In the genomic region with DNA sequence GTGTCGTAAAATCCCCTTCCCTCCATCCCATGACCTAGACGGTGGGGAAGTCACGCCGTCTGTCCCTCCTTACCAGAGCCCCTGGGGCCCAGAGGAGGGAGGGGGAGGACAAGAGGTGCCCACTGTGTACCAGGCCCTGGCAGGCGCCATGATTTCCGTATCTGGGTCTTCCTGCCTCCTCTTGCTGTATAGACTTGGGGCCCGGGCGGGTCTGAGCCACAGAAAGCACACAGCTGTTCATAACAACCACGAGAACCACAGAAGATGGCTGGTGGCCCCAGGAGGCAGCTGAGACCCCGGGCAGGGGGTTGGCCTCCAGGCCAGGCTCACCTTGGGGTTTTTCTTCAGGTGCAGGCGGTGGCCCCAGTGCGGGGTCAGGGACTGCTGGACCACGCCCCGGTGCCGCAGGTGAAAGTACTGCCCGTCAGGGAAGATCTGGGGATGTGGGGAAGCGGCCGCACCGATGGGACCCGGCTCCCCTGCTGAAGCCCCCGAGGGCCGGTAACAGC, we compare ENCODE assay signal across 8 cellular contexts. TPM values are rescaled to one million over a fixed set of nuclear protein-coding genes. Genes with fewer than 3 reads are reported as not detected.
DNase-seq lines count a peak whose midpoint lies in the region; ATAC-seq, FAIRE-seq and TF ChIP-seq lines count a peak whose summit lies in the region.

No MANE protein-coding gene starts in this region.

- CTCF ChIA-PET in activated CD8-positive, alpha-beta memory T cell treated with anti-CD3 and anti-CD28 coated beads, Interleukin-2, amount 10 ng/mL, durations not matched to agents 7 days and 5 days (lab: Charles Lee): interaction anchor here (1.3 to 2.5 kb wide), 3 partner anchors 10 to 57 kb away, joined by 3 to 8 read pairs (median 3); no protein-coding TSS in a partner anchor
- CTCF ChIA-PET in GM12878 (lab: Yijun Ruan, JAX): no interaction called here

- no peak for ATAC-seq in activated CD8-positive, alpha-beta memory T cell treated with anti-CD3 and anti-CD28 coated beads, Interleukin-2, amount 10 ng/mL, durations not matched to agents 7 days and 5 days
- ATAC-seq in GM12878: no peak
- no peak for ATAC-seq in right lobe of liver
- ATAC-seq in thoracic aorta (ENCODE audit: insufficient number of reproducible peaks, low FRiP score, low read depth): no peak
- no peak for ATAC-seq in HG03196 (IDR thresholded peaks at IDR 0.05; ENCODE audit: unreplicated experiment)
- ATAC-seq in HG02678 (IDR thresholded peaks at IDR 0.05; ENCODE audit: unreplicated experiment): no peak

- no peak overlapping the region for H3K27ac ChIP-seq in GM12878 (ENCODE audit: control insufficient read depth, insufficient read depth)
- peak overlapping the region in 1 of 3 donors; percentile 65 for H3K27ac ChIP-seq in right lobe of liver
- no peak overlapping the region for H3K27ac ChIP-seq in thoracic aorta

- RAD21 ChIA-PET in GM12878 (lab: Charles Lee; ENCODE audit: unreplicated experiment): no interaction called here

- no TSS peak for BruUV-seq in GM12878 (replicated peaks; lab: Mats Ljungman, UMichigan)

- TF ChIP-seq POLR2A in GM12878 (IDR thresholded peaks at IDR 0.05; ENCODE audit: low read depth, low read length): no peak
- TF ChIP-seq POLR2A in right lobe of liver (IDR thresholded peaks at IDR 0.05): no peak

- peak overlapping the region; percentile 80; the same call in 1 of the 2 replicates for H2AFZ ChIP-seq in GM12878 (ENCODE audit: control insufficient read depth, low read depth, low read length)

- no peaks in the 10 kb centered on the region for H4K20me1 ChIP-seq in GM12878 (ENCODE audit: control insufficient read depth, insufficient read depth)

- TF ChIP-seq RAD21 in GM12878 (IDR thresholded peaks at IDR 0.05; ENCODE audit: insufficient read depth, low read depth, low read length): no peak

- H3K79me2 ChIP-seq in GM12878 (ENCODE audit: control insufficient read depth, insufficient read depth, low read length): no peaks in the 10 kb centered on the region

- H3K4me3 ChIP-seq in GM12878 (peak overlapping the region; percentile 63; the same call in 1 of the 2 replicates), right lobe of liver (peak overlapping the region; percentile 39 to 66 (median 56)), thoracic aorta (peak overlapping the region; percentile 88)

- H3K9me3 ChIP-seq in GM12878 (replicated peaks; ENCODE audit: control insufficient read depth, insufficient read depth, low read length) (no peaks in the 10 kb centered on the region), right lobe of liver (no peaks in the 10 kb centered on the region), thoracic aorta (no peaks in the 10 kb centered on the region)

- no peaks in the 10 kb centered on the region for H3K36me3 Mint-ChIP-seq in activated CD8-positive, alpha-beta memory T cell treated with anti-CD3 and anti-CD28 coated beads, Interleukin-2, amount 10 ng/mL, durations not matched to agents 7 days and 5 days

- intact Hi-C loops in GM12878 (cut with micrococcal nuclease; ENCODE audit: unreplicated experiment) (no loop called here), right lobe of liver (cut with DNase I) (no loop called here)

- no peaks in the 10 kb centered on the region for H3K9me3 Mint-ChIP-seq in activated CD8-positive, alpha-beta memory T cell treated with anti-CD3 and anti-CD28 coated beads, Interleukin-2, amount 10 ng/mL, durations not matched to agents 7 days and 5 days (ENCODE audit: low read depth)

- H3K27me3 ChIP-seq in GM12878 (replicated peaks in 1 of 2; ENCODE audit: control insufficient read depth in 2 of 2, insufficient read depth in 2 of 2, low read length in 1 of 2) (no peaks in the 10 kb centered on the region; a peak in 1 of 4 replicates), right lobe of liver (no peaks in the 10 kb centered on the region), thoracic aorta (replicated peaks; ENCODE audit: insufficient read depth) (no peaks in the 10 kb centered on the region)

- no peaks in the 10 kb centered on the region; the same call in 1 of the 2 replicates for H3K4me1 ChIP-seq in GM12878 (ENCODE audit: control insufficient read depth, insufficient read depth, low read length)
- peaks cover 0 to 26% (median 7%) of the 10 kb centered on the region in 4 donors for H3K4me1 ChIP-seq in right lobe of liver
- H3K4me1 ChIP-seq in thoracic aorta (ENCODE audit: control insufficient read depth in 1 of 2, low read depth in 2 of 2): peaks cover 6 to 17% of the 10 kb centered on the region in 2 donors

- no peak for TF ChIP-seq CTCF in GM12878 (IDR thresholded peaks at IDR 0.05 in 2 of 3, conservative IDR thresholded peaks at IDR 0.05 in 1 of 3; ENCODE audit: control insufficient read depth in 2 of 3, extremely low read depth in 1 of 3, insufficient read depth in 1 of 3, low read depth in 3 of 3, low read length in 3 of 3)
- no peak for TF ChIP-seq CTCF in right lobe of liver (IDR thresholded peaks at IDR 0.05)
- no peak for TF ChIP-seq CTCF in thoracic aorta (IDR thresholded peaks at IDR 0.05)

- peak overlapping the region; percentile 54 for H3K4me3 Mint-ChIP-seq in activated CD8-positive, alpha-beta memory T cell treated with anti-CD3 and anti-CD28 coated beads, Interleukin-2, amount 10 ng/mL, durations not matched to agents 7 days and 5 days

- FAIRE-seq in GM12878 (lab: Jason Lieb, UNC): no peak

- in situ Hi-C loops in GM12878 (cut with MboI): no loop called here

- no peaks in the 10 kb centered on the region for H3K36me3 ChIP-seq in GM12878 (ENCODE audit: control insufficient read depth in 2 of 2, insufficient read depth in 2 of 2, low read length in 1 of 2)
- H3K36me3 ChIP-seq in right lobe of liver: no peaks in the 10 kb centered on the region
- H3K36me3 ChIP-seq in thoracic aorta: no peaks in the 10 kb centered on the region

- TF ChIP-seq EP300 in GM12878 (IDR thresholded peaks at IDR 0.05; ENCODE audit: borderline replicate concordance in 1 of 2, control insufficient read depth in 1 of 2, low read depth in 2 of 2, low read length in 2 of 2): no peak

- peak overlapping the region; percentile 19 for H3K27ac Mint-ChIP-seq in activated CD8-positive, alpha-beta memory T cell treated with anti-CD3 and anti-CD28 coated beads, Interleukin-2, amount 10 ng/mL, durations not matched to agents 7 days and 5 days

- POLR2A ChIA-PET in GM12878 (lab: Charles Lee): no interaction called here

- H3K27me3 Mint-ChIP-seq in activated CD8-positive, alpha-beta memory T cell treated with anti-CD3 and anti-CD28 coated beads, Interleukin-2, amount 10 ng/mL, durations not matched to agents 7 days and 5 days: peaks cover 9% of the 10 kb centered on the region

- no peak overlapping the region for H3K9ac ChIP-seq in GM12878 (ENCODE audit: control insufficient read depth, insufficient read depth, low read length)

- 36% methylated on average over 22 of the region's 22 CpGs for WGBS in GM12878 (ENCODE audit: insufficient coverage, insufficient replicate concordance, low lambda C conversion rate, missing lambda C conversion rate)
- 54% methylated on average over 6 of the region's 22 CpGs for WGBS in right lobe of liver (ENCODE audit: insufficient coverage, low coverage, low lambda C conversion rate, missing lambda C conversion rate)

- SMC1A ChIA-PET in GM12878 (lab: Charles Lee; ENCODE audit: uncharacterized antibody, unreplicated experiment): no interaction called here

- DNase-seq in activated CD8-positive, alpha-beta memory T cell treated with anti-CD3 and anti-CD28 coated beads, Interleukin-2, amount 10 ng/mL, durations not matched to agents 7 days and 5 days: no peak
- no peak for DNase-seq in activated CD8-positive, alpha-beta memory T cell treated with anti-CD3 and anti-CD28 coated beads, Interleukin-2, amount 50 U/mL, for 48 hours
- DNase-seq in GM12878 (ENCODE audit: low read depth, low spot score) (no peak), right lobe of liver (peak in 2 of 3 donors; percentile 26 to 57), thoracic aorta (ENCODE audit: low spot score) (no peak), GOT3 (lab: John Stamatoyannopoulos, UW) (no peak)

- H3K4me2 ChIP-seq in GM12878 (ENCODE audit: control insufficient read depth, insufficient read depth): peak overlapping the region; percentile 80

- peaks cover 13% of the 10 kb centered on the region for H3K4me1 Mint-ChIP-seq in activated CD8-positive, alpha-beta memory T cell treated with anti-CD3 and anti-CD28 coated beads, Interleukin-2, amount 10 ng/mL, durations not matched to agents 7 days and 5 days

RNA-seq across cellular contexts. Expression of a gene that starts 0.6 kb away (rescaled TPM):
- 1 to 10 TPM; 1.5 to 4.4 TPM for total RNA-seq in activated CD8-positive, alpha-beta memory T cell treated with anti-CD3 and anti-CD28 coated beads, Interleukin-2, amount 10 ng/mL, durations not matched to agents 7 days and 5 days
- total RNA-seq in GM12878 (2013; cell fraction: nucleolus; rRNA removed): 3.5 and 4.7 TPM in 2 replicates
- total RNA-seq in GM12878 (2014; rRNA removed) (0.40 and 0.60 TPM in 2 replicates), GM12878 (2014; rRNA removed; fragmentation: Illumina TruSeq; extraction: Trizol) (0.27 TPM in 1 of 2 replicates, not detected in the other), GM12878 (2021) (0.90 and 0.95 TPM in 2 replicates), right lobe of liver (1 to 10 TPM; 2.0 to 8.0 (median 3.6) TPM), thoracic aorta (under 1 TPM; 0.56 to 0.68 TPM)
- 0.26 TPM for polyA plus RNA-seq in GM12878 (2011; ENCODE audit: low read depth)
- polyA plus RNA-seq in GM12878 (2011; rRNA removed) (0.12 and 0.35 TPM in 2 replicates), GM12878 (2014; fragmentation: Illumina TruSeq; extraction: Trizol) (not detected in 2 replicates), GM12878 (2014; fragmentation: Nextera tagmentation; extraction: Ambion mirVana) (not detected), GM12878 (2014; rRNA removed) (0.99 and 1.6 TPM in 2 replicates), GM12878 (2016; fragmentation: Nextera tagmentation; extraction: Ambion mirVana) (under 1 TPM; 0.32 to 0.57 TPM)
- 0.28 and 0.38 TPM in 2 replicates for polyA plus RNA-seq in GM12878 (2011; cell fraction: cytosol; rRNA removed)
- polyA plus RNA-seq in GM12878 (2011; cell fraction: nucleus; rRNA removed): 8.8 and 9.8 TPM in 2 replicates
- 4.1 and 4.7 TPM in 2 replicates for polyA plus RNA-seq in GM12878 (2012)
- 0.59 and 0.67 TPM in 2 replicates for polyA minus RNA-seq in GM12878 (2011; rRNA and poly(A)+ RNA removed)
- not detected in 2 replicates for polyA minus RNA-seq in GM12878 (2011; cell fraction: cytosol; rRNA and poly(A)+ RNA removed)
- polyA minus RNA-seq in GM12878 (2011; cell fraction: nucleus; rRNA and poly(A)+ RNA removed): 1.7 and 2.0 TPM in 2 replicates

RNA-seq across cellular contexts. Expression of a gene that starts 1.5 kb away (rescaled TPM):
- 1 to 10 TPM; 1.0 to 1.3 TPM for total RNA-seq in activated CD8-positive, alpha-beta memory T cell treated with anti-CD3 and anti-CD28 coated beads, Interleukin-2, amount 10 ng/mL, durations not matched to agents 7 days and 5 days
- total RNA-seq in GM12878 (2013; cell fraction: nucleolus; rRNA removed): 0.27 TPM in 1 of 2 replicates, not detected in the other
- total RNA-seq in GM12878 (2014; rRNA removed) (0.27 and 0.45 TPM in 2 replicates), GM12878 (2014; rRNA removed; fragmentation: Illumina TruSeq; extraction: Trizol) (0.13 TPM in 1 of 2 replicates, not detected in the other), GM12878 (2021) (0.53 and 0.69 TPM in 2 replicates), right lobe of liver (100 to 1,000 TPM; 113 to 218 (median 177) TPM), thoracic aorta (1 to 10 TPM in 1 of 2 donors, under 1 TPM in 1; 0.35 to 1.6 TPM)
- polyA plus RNA-seq in GM12878 (2011; ENCODE audit: low read depth): not detected
- polyA plus RNA-seq in GM12878 (2011; rRNA removed) (0.08 TPM in 1 of 2 replicates, not detected in the other), GM12878 (2014; fragmentation: Illumina TruSeq; extraction: Trizol) (0.06 TPM in 1 of 2 replicates, not detected in the other), GM12878 (2014; fragmentation: Nextera tagmentation; extraction: Ambion mirVana) (not detected), GM12878 (2014; rRNA removed) (0.32 and 0.57 TPM in 2 replicates), GM12878 (2016; fragmentation: Nextera tagmentation; extraction: Ambion mirVana) (1 to 10 TPM in 1 of 2 experiments, under 1 TPM in 1; 0.60 to 1.1 TPM)
- polyA plus RNA-seq in GM12878 (2011; cell fraction: cytosol; rRNA removed): 0.18 and 0.36 TPM in 2 replicates
- polyA plus RNA-seq in GM12878 (2011; cell fraction: nucleus; rRNA removed): 0.24 and 0.28 TPM in 2 replicates
- 0.32 and 0.58 TPM in 2 replicates for polyA plus RNA-seq in GM12878 (2012)
- not detected in 2 replicates for polyA minus RNA-seq in GM12878 (2011; rRNA and poly(A)+ RNA removed)
- polyA minus RNA-seq in GM12878 (2011; cell fraction: cytosol; rRNA and poly(A)+ RNA removed): not detected in 2 replicates
- not detected in 2 replicates for polyA minus RNA-seq in GM12878 (2011; cell fraction: nucleus; rRNA and poly(A)+ RNA removed)

RNA-seq across cellular contexts. Expression of a gene that starts 10.5 kb away (rescaled TPM):
- total RNA-seq in activated CD8-positive, alpha-beta memory T cell treated with anti-CD3 and anti-CD28 coated beads, Interleukin-2, amount 10 ng/mL, durations not matched to agents 7 days and 5 days: 10 to 100 TPM; 43.3 to 48.9 TPM
- 69.0 and 71.0 TPM in 2 replicates for total RNA-seq in GM12878 (2013; cell fraction: nucleolus; rRNA removed)
- 36.3 and 38.3 TPM in 2 replicates for total RNA-seq in GM12878 (2014; rRNA removed)
- 11.7 and 14.8 TPM in 2 replicates for total RNA-seq in GM12878 (2014; rRNA removed; fragmentation: Illumina TruSeq; extraction: Trizol)
- 36.5 and 37.5 TPM in 2 replicates for total RNA-seq in GM12878 (2021)
- polyA plus RNA-seq in GM12878 (2011; ENCODE audit: low read depth): 4.5 TPM
- polyA plus RNA-seq in GM12878 (2011; rRNA removed): 6.3 and 13.6 TPM in 2 replicates
- 26.6 and 50.8 TPM in 2 replicates for polyA plus RNA-seq in GM12878 (2011; cell fraction: cytosol; rRNA removed)
- 37.5 and 49.9 TPM in 2 replicates for polyA plus RNA-seq in GM12878 (2011; cell fraction: nucleus; rRNA removed)
- polyA plus RNA-seq in GM12878 (2012): 18.6 and 22.1 TPM in 2 replicates
- 4.2 and 13.2 TPM in 2 replicates for polyA plus RNA-seq in GM12878 (2014; fragmentation: Illumina TruSeq; extraction: Trizol)
- polyA plus RNA-seq in GM12878 (2014; fragmentation: Nextera tagmentation; extraction: Ambion mirVana): 1 to 10 TPM; 1.2 to 3.9 TPM
- polyA plus RNA-seq in GM12878 (2014; rRNA removed): 42.5 and 52.5 TPM in 2 replicates
- 10 to 100 TPM; 60.9 to 67.0 TPM for polyA plus RNA-seq in GM12878 (2016; fragmentation: Nextera tagmentation; extraction: Ambion mirVana)
- polyA minus RNA-seq in GM12878 (2011; rRNA and poly(A)+ RNA removed): 4.5 and 13.9 TPM in 2 replicates
- polyA minus RNA-seq in GM12878 (2011; cell fraction: cytosol; rRNA and poly(A)+ RNA removed): 8.7 and 11.5 TPM in 2 replicates
- 11.2 and 27.7 TPM in 2 replicates for polyA minus RNA-seq in GM12878 (2011; cell fraction: nucleus; rRNA and poly(A)+ RNA removed)
- 10 to 100 TPM; 12.2 to 32.7 (median 15.3) TPM for total RNA-seq in right lobe of liver
- total RNA-seq in thoracic aorta: 10 to 100 TPM; 28.6 to 54.6 TPM

RNA-seq across cellular contexts. Expression of a gene that starts 23.3 kb away (rescaled TPM):
- total RNA-seq in activated CD8-positive, alpha-beta memory T cell treated with anti-CD3 and anti-CD28 coated beads, Interleukin-2, amount 10 ng/mL, durations not matched to agents 7 days and 5 days: 1 to 10 TPM in 1 of 2 experiments, under 1 TPM in 1; 0.91 to 1.2 TPM
- not detected in 2 replicates for total RNA-seq in GM12878 (2013; cell fraction: nucleolus; rRNA removed)
- total RNA-seq in GM12878 (2014; rRNA removed) (0.17 TPM in 1 of 2 replicates, not detected in the other), GM12878 (2014; rRNA removed; fragmentation: Illumina TruSeq; extraction: Trizol) (not detected in 2 replicates), GM12878 (2021) (0.40 and 0.51 TPM in 2 replicates), right lobe of liver (1 to 10 TPM; 1.8 to 6.9 (median 4.5) TPM), thoracic aorta (10 to 100 TPM; 22.2 to 36.2 TPM)
- 0.08 TPM for polyA plus RNA-seq in GM12878 (2011; ENCODE audit: low read depth)
- polyA plus RNA-seq in GM12878 (2011; rRNA removed) (0.04 TPM in 1 of 2 replicates, not detected in the other), GM12878 (2014; fragmentation: Illumina TruSeq; extraction: Trizol) (0.04 TPM in 1 of 2 replicates, not detected in the other), GM12878 (2014; fragmentation: Nextera tagmentation; extraction: Ambion mirVana) (not detected), GM12878 (2014; rRNA removed) (0.09 and 0.47 TPM in 2 replicates), GM12878 (2016; fragmentation: Nextera tagmentation; extraction: Ambion mirVana) (under 1 TPM in 1 of 2 experiments, not detected in 1; 0.83 TPM)
- 0.07 and 0.32 TPM in 2 replicates for polyA plus RNA-seq in GM12878 (2011; cell fraction: cytosol; rRNA removed)
- 0.37 and 0.40 TPM in 2 replicates for polyA plus RNA-seq in GM12878 (2011; cell fraction: nucleus; rRNA removed)
- 0.11 and 0.19 TPM in 2 replicates for polyA plus RNA-seq in GM12878 (2012)
- polyA minus RNA-seq in GM12878 (2011; rRNA and poly(A)+ RNA removed): 0.07 TPM in 1 of 2 replicates, not detected in the other
- not detected in 2 replicates for polyA minus RNA-seq in GM12878 (2011; cell fraction: cytosol; rRNA and poly(A)+ RNA removed)
- not detected in 2 replicates for polyA minus RNA-seq in GM12878 (2011; cell fraction: nucleus; rRNA and poly(A)+ RNA removed)

RNA-seq across cellular contexts. Expression of a gene that starts 34.4 kb away (rescaled TPM):
- not detected for total RNA-seq in activated CD8-positive, alpha-beta memory T cell treated with anti-CD3 and anti-CD28 coated beads, Interleukin-2, amount 10 ng/mL, durations not matched to agents 7 days and 5 days
- not detected in 2 replicates for total RNA-seq in GM12878 (2013; cell fraction: nucleolus; rRNA removed)
- total RNA-seq in GM12878 (2014; rRNA removed) (not detected in 2 replicates), GM12878 (2014; rRNA removed; fragmentation: Illumina TruSeq; extraction: Trizol) (not detected in 2 replicates), GM12878 (2021) (0.13 and 0.51 TPM in 2 replicates), right lobe of liver (not detected), thoracic aorta (not detected)
- polyA plus RNA-seq in GM12878 (2011; ENCODE audit: low read depth): not detected
- polyA plus RNA-seq in GM12878 (2011; rRNA removed) (not detected in 2 replicates), GM12878 (2014; fragmentation: Illumina TruSeq; extraction: Trizol) (not detected in 2 replicates), GM12878 (2014; fragmentation: Nextera tagmentation; extraction: Ambion mirVana) (not detected), GM12878 (2014; rRNA removed) (not detected in 2 replicates), GM12878 (2016; fragmentation: Nextera tagmentation; extraction: Ambion mirVana) (not detected)
- not detected in 2 replicates for polyA plus RNA-seq in GM12878 (2011; cell fraction: cytosol; rRNA removed)
- not detected in 2 replicates for polyA plus RNA-seq in GM12878 (2011; cell fraction: nucleus; rRNA removed)
- 0.20 and 0.22 TPM in 2 replicates for polyA plus RNA-seq in GM12878 (2012)
- polyA minus RNA-seq in GM12878 (2011; rRNA and poly(A)+ RNA removed): not detected in 2 replicates
- not detected in 2 replicates for polyA minus RNA-seq in GM12878 (2011; cell fraction: cytosol; rRNA and poly(A)+ RNA removed)
- polyA minus RNA-seq in GM12878 (2011; cell fraction: nucleus; rRNA and poly(A)+ RNA removed): not detected in 2 replicates

Comparison
In these comparisons a context has a peak if more than half of its experiments do, and no peak if none do; other contexts are left out.
1. DNase-seq: peak in right lobe of liver (2 of 3); none in activated CD8-positive, alpha-beta memory T cell treated with anti-CD3 and anti-CD28 coated beads, Interleukin-2, amount 10 ng/mL, durations not matched to agents 7 days and 5 days (single experiment), activated CD8-positive, alpha-beta memory T cell treated with anti-CD3 and anti-CD28 coated beads, Interleukin-2, amount 50 U/mL, for 48 hours (single experiment), GM12878 (single experiment), thoracic aorta (single experiment) and GOT3 (single experiment).
2. RNA of a gene that starts 1.5 kb away (total RNA-seq): 113 to 218 TPM in right lobe of liver; 0.35 to 1.6 TPM in thoracic aorta, 1.0 to 1.3 TPM in activated CD8-positive, alpha-beta memory T cell treated with anti-CD3 and anti-CD28 coated beads, Interleukin-2, amount 10 ng/mL, durations not matched to agents 7 days and 5 days and 0.13 to 0.69 TPM in GM12878; every median in the first group is over 10 times any median in the second.
3. Peak in every context shown above with its lines, with median percentiles within 50 percentile points of each other: H3K4me3 ChIP-seq.